In the genomic region with DNA sequence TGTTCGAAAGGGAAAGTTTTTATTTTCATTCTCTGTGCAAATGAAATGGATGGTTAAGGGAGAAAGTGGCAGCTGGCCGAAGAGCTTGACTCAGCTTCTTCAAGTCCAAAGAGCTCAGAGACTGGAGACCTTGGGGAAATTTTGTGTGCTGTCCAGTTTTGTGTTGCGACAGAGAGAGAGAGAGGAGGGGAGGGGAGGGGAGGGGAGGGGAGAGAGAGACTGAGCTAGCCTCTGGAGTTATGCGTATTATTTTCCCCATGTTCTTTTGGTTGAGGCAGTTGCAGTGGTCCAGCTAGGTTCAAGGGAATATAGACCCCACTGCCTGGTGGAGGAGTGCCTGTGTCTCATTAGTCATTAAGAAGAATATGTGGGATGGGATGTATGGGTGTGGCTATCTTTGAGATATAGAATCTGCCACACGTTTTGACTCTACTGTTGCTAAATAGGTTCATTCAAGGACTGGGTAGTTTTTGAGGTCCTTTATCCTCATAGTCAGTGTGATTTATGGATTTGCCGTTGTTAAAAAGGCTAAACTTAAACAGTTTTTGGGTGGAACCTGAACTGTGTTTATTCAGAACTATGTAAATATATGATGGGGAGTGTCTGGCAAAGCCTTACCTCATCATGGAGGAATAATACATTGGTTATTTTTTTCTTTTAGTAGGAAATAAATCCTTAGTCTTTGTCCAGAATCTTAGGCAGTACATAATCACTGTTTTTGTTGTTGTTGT, we compare ENCODE assay signal across 12 cellular contexts.
DNase-seq lines count a peak whose midpoint lies in the region; ATAC-seq and TF ChIP-seq lines count a peak whose summit lies in the region.
"Had no signal": no experiment of that assay in that cellular context is flagged by ENCODE, and none has a peak within 500 bp of the region (broad histone marks: within the 10 kb centered on the region; RNA-seq: fewer than 3 reads in every experiment).

No MANE protein-coding gene starts in this region.

- H3K27ac Mint-ChIP-seq in activated naive CD4-positive, alpha-beta T cell treated with anti-CD3 and anti-CD28 coated beads, Interleukin-2, amount 10 ng/mL, durations not matched to agents 7 days and 5 days, result no peak overlapping the region
- H3K27ac Mint-ChIP-seq: CD8-positive, alpha-beta T cell had no signal

- H3K9me3 Mint-ChIP-seq in activated naive CD4-positive, alpha-beta T cell treated with anti-CD3 and anti-CD28 coated beads, Interleukin-2, amount 10 ng/mL, durations not matched to agents 7 days and 5 days, result no peaks in the 10 kb centered on the region
- H3K9me3 Mint-ChIP-seq: CD8-positive, alpha-beta T cell had no signal

- TF ChIP-seq POLR2A in erythroblast (IDR thresholded peaks at IDR 0.05; ENCODE audit: low read length), result no peak

- no peak overlapping the region for H3K4me3 Mint-ChIP-seq in activated naive CD4-positive, alpha-beta T cell treated with anti-CD3 and anti-CD28 coated beads, Interleukin-2, amount 10 ng/mL, durations not matched to agents 7 days and 5 days
- H3K4me3 Mint-ChIP-seq: CD8-positive, alpha-beta T cell had no signal

- peaks cover 1% of the 10 kb centered on the region for H3K36me3 Mint-ChIP-seq in activated naive CD4-positive, alpha-beta T cell treated with anti-CD3 and anti-CD28 coated beads, Interleukin-2, amount 10 ng/mL, durations not matched to agents 7 days and 5 days
- H3K36me3 Mint-ChIP-seq: CD8-positive, alpha-beta T cell had no signal

- peak; percentile 39 for DNase-seq in CD1c-positive myeloid dendritic cell (ENCODE audit: extremely low spot score)
- DNase-seq in left ventricle myocardium superior, result peak; percentile 69
- peak; percentile 73 for DNase-seq in sciatic nerve (ENCODE audit: low spot score)
- no peak for DNase-seq in erythroblast (lab: John Stamatoyannopoulos, UW)
- no peak for DNase-seq in activated naive CD4-positive, alpha-beta T cell treated with anti-CD3 and anti-CD28 coated beads, Interleukin-2, amount 10 ng/mL, durations not matched to agents 7 days and 5 days
- no peak for DNase-seq in 8988T
- DNase-seq: activated CD4-positive, alpha-beta T cell treated with anti-CD3 and anti-CD28 coated beads for 1 hour; CD8-positive, alpha-beta T cell; SHP77 treated with DMSO at 0.1 percent for 48 hours; stimulated activated naive CD4-positive, alpha-beta T cell treated with Interleukin-2 at 50 U/mL for 16 hours had no signal

- CTCF ChIA-PET in activated naive CD4-positive, alpha-beta T cell treated with anti-CD3 and anti-CD28 coated beads, Interleukin-2, amount 10 ng/mL, durations not matched to agents 7 days and 5 days (lab: Charles Lee), result no interaction called here

- peak overlapping the region; percentile 22 for H3K27ac ChIP-seq in angular gyrus (ENCODE audit: low read depth, low read length)

- no peaks in the 10 kb centered on the region for H3K27me3 Mint-ChIP-seq in activated naive CD4-positive, alpha-beta T cell treated with anti-CD3 and anti-CD28 coated beads, Interleukin-2, amount 10 ng/mL, durations not matched to agents 7 days and 5 days

- ATAC-seq in left ventricle myocardium superior (peak; percentile 59), sciatic nerve (peak; percentile 78), HG02763 (IDR thresholded peaks at IDR 0.05; ENCODE audit: unreplicated experiment) (no peak)
- ATAC-seq: CD8-positive, alpha-beta T cell had no signal

- intact Hi-C loops in left ventricle myocardium superior (cut with micrococcal nuclease) (no loop called here), sciatic nerve (cut with DNase I) (no loop called here)

- peaks cover 8% of the 10 kb centered on the region for H3K4me1 Mint-ChIP-seq in activated naive CD4-positive, alpha-beta T cell treated with anti-CD3 and anti-CD28 coated beads, Interleukin-2, amount 10 ng/mL, durations not matched to agents 7 days and 5 days

Comparison
In these comparisons a context has a peak if more than half of its experiments do, and no peak if none do; other contexts are left out.
1. DNase-seq: peak in CD1c-positive myeloid dendritic cell (single experiment), left ventricle myocardium superior (single experiment) and sciatic nerve (single experiment); none in erythroblast (0 of 2), activated naive CD4-positive, alpha-beta T cell treated with anti-CD3 and anti-CD28 coated beads, Interleukin-2, amount 10 ng/mL, durations not matched to agents 7 days and 5 days (single experiment) and 8988T (single experiment).